In the genomic region with DNA sequence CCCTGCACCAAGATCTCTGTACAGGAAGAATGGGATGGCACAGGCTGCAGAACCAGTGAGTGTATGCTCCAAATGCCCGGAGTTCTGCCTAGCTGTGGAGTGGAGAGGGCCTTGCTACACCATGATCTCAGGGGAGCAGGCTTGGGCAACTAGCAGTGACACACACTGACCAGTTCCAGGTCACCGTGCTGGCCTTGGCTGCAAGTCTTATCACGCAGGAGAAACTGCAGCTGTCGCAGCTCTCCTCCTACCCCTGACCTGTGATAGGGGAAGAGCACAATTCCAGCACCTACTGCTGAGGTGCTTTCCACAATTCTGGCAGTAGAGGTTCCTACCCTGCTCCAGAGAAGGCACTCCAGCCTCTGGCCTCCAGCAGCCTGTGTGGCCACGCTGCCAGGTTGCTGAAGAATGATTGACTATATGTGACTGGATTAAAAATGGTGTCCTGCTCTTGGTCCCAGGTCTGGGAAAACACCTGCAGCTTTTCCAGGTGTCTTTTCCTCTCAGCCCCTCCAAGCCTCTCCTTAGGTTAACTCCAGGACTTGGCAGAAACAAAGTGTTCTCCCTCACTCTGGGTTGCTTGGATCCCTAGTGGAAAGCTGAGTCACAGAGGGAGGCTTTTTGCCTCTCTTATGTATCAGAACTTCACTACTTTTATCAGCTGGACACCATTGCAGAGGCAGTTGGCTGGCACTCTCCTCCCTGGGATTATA, we compare ENCODE assay signal across 10 cellular contexts. TPM values are rescaled to one million over a fixed set of nuclear protein-coding genes. Genes with fewer than 3 reads are reported as not detected.
"Had no signal": no experiment of that assay in that cellular context is flagged by ENCODE, and none has a peak within 500 bp of the region (broad histone marks: within the 10 kb centered on the region; RNA-seq: fewer than 3 reads in every experiment).

No MANE protein-coding gene starts in this region.

- H3K4me1 ChIP-seq: HAP-1 had no signal

- H3K4me3 ChIP-seq: GM23248, HAP-1 had no signal

- H3K27ac ChIP-seq: GM23248 had no signal

- H3K4me3 Mint-ChIP-seq: HFFc6, IgD-negative memory B cell had no signal

- DNase-seq: GM23248, GOT3, H7, HFFc6 had no signal

- H3K27ac Mint-ChIP-seq: HFFc6, IgD-negative memory B cell had no signal

- FAIRE-seq: HepG2 had no signal

- H3K9me3 ChIP-seq: HAP-1 had no signal

- H2AFZ ChIP-seq: GM23248 had no signal

- H3K36me3 Mint-ChIP-seq: IgD-negative memory B cell had no signal

- ATAC-seq: HCT116, HepG2 had no signal

- H3K36me3 ChIP-seq: HAP-1 had no signal

- H3K9ac ChIP-seq: GM23248 had no signal

- H3K4me1 Mint-ChIP-seq: IgD-negative memory B cell had no signal

RNA-seq across cellular contexts. Expression of a gene that starts 43.3 kb away (rescaled TPM):
- total RNA-seq: GM23248, H4, HepG2, HFFc6, HT-29 had no signal
- polyA plus RNA-seq: GM23248, HepG2, IgD-negative memory B cell had no signal
